Comparison of ENCODE assay signal across 12 cellular contexts in genomic region chr17:18921485-18921884, GRCh38. TPM values are rescaled to one million over a fixed set of nuclear protein-coding genes. Genes with fewer than 3 reads are reported as not detected.
A peak's percentile ranks its signal among the peaks of the same experiment; 100 is the strongest.
DNase-seq lines count a peak whose midpoint lies in the region; ATAC-seq and TF ChIP-seq lines count a peak whose summit lies in the region.
"Had no signal": no experiment of that assay in that cellular context is flagged by ENCODE, and none has a peak within 500 bp of the region (broad histone marks: within the 10 kb centered on the region; RNA-seq: fewer than 3 reads in every experiment).

No MANE protein-coding gene starts in this region.

- H3K27ac ChIP-seq in osteoblast (ENCODE audit: low read depth, low read length), result peak overlapping the region; percentile 44

- H3K79me2 ChIP-seq in osteoblast (ENCODE audit: insufficient read depth, low read length), result peaks cover 9% of the 10 kb centered on the region

- H3K4me1 ChIP-seq in osteoblast (ENCODE audit: insufficient read depth, low read length), result peaks cover 22% of the 10 kb centered on the region

- peak overlapping the region; percentile 62 for H3K4me2 ChIP-seq in osteoblast (ENCODE audit: insufficient read depth, low read length)

- no peaks in the 10 kb centered on the region for H3K9me3 Mint-ChIP-seq in activated naive CD8-positive, alpha-beta T cell treated with anti-CD3 and anti-CD28 coated beads for 36 hours
- H3K9me3 Mint-ChIP-seq: H9 had no signal

- H4K20me1 ChIP-seq in osteoblast (ENCODE audit: insufficient read depth, low read length), result peaks cover 13% of the 10 kb centered on the region

- H3K9me3 ChIP-seq in osteoblast (ENCODE audit: low read depth, low read length), result no peaks in the 10 kb centered on the region

- H3K4me1 Mint-ChIP-seq in activated naive CD8-positive, alpha-beta T cell treated with anti-CD3 and anti-CD28 coated beads for 36 hours, result peaks cover 63% of the 10 kb centered on the region

- H3K27ac Mint-ChIP-seq in activated naive CD8-positive, alpha-beta T cell treated with anti-CD3 and anti-CD28 coated beads for 36 hours, result peak overlapping the region; percentile 84

- DNase-seq in GM12864 (ENCODE audit: low read depth) (no peak), osteoblast (ENCODE audit: insufficient read length, low spot score, missing footprints) (peak; percentile 56), NCI-H446 treated with DMSO at 0.1 percent for 48 hours (lab: John Stamatoyannopoulos, UW) (no peak)
- DNase-seq in activated naive CD8-positive, alpha-beta T cell treated with anti-CD3 and anti-CD28 coated beads for 36 hours, result no peak
- DNase-seq: H9, mesendoderm, NCI-H69 had no signal

- H3K4me3 ChIP-seq in GM12864 (ENCODE audit: low read depth, low read length), result peak overlapping the region; percentile 22; the same call in 1 of the 2 replicates
- H3K4me3 ChIP-seq in osteoblast (ENCODE audit: insufficient read depth, low read length), result no peak overlapping the region
- H3K4me3 ChIP-seq: skin epidermis had no signal

- H3K36me3 ChIP-seq in osteoblast (ENCODE audit: insufficient read depth, low read length), result peaks cover 10% of the 10 kb centered on the region

- peak overlapping the region; percentile 18 for H3K4me3 Mint-ChIP-seq in activated naive CD8-positive, alpha-beta T cell treated with anti-CD3 and anti-CD28 coated beads for 36 hours
- H3K4me3 Mint-ChIP-seq: H9 had no signal

- ATAC-seq in HG03097 (IDR thresholded peaks at IDR 0.05; ENCODE audit: low FRiP score, unreplicated experiment), result peak; percentile 7
- no peak for ATAC-seq in HG03442 (IDR thresholded peaks at IDR 0.05; ENCODE audit: unreplicated experiment)
- no peak for ATAC-seq in HG03135 (IDR thresholded peaks at IDR 0.05; ENCODE audit: unreplicated experiment)

- TF ChIP-seq CTCF in GM12864 (IDR thresholded peaks at IDR 0.05; ENCODE audit: low read depth, low read length, missing control alignments) (no peak), osteoblast (IDR thresholded peaks at IDR 0.05; ENCODE audit: extremely low read depth, low read depth, low read length) (no peak)

- H3K36me3 Mint-ChIP-seq in activated naive CD8-positive, alpha-beta T cell treated with anti-CD3 and anti-CD28 coated beads for 36 hours, result peaks cover 38% of the 10 kb centered on the region

- no peaks in the 10 kb centered on the region for H3K27me3 ChIP-seq in osteoblast (ENCODE audit: insufficient read depth, low read length)

- no peaks in the 10 kb centered on the region for H3K27me3 Mint-ChIP-seq in activated naive CD8-positive, alpha-beta T cell treated with anti-CD3 and anti-CD28 coated beads for 36 hours

- no peak overlapping the region for H2AFZ ChIP-seq in osteoblast (ENCODE audit: low read length)

RNA-seq across cellular contexts. Expression of gene SLC5A10, which starts 30.5 kb away (rescaled TPM):
- not detected for total RNA-seq in activated naive CD8-positive, alpha-beta T cell treated with anti-CD3 and anti-CD28 coated beads for 36 hours
- not detected in 2 replicates for total RNA-seq in osteoblast
- total RNA-seq: H9; T-helper 2 cell treated with Interferon-gamma antibody and Interleukin-4, amounts not matched to agents 100 ng/mL and 5 ng/mL, for 36 hours had no signal
